Comparison of ENCODE assay signal across 13 cellular contexts in genomic region chr16:71441348-71441781, GRCh38. TPM values are rescaled to one million over a fixed set of nuclear protein-coding genes. Genes with fewer than 3 reads are reported as not detected.
DNase-seq lines count a peak whose midpoint lies in the region; ATAC-seq and TF ChIP-seq lines count a peak whose summit lies in the region.
"Had no signal": no experiment of that assay in that cellular context is flagged by ENCODE, and none has a peak within 500 bp of the region (broad histone marks: within the 10 kb centered on the region; RNA-seq: fewer than 3 reads in every experiment).

No MANE protein-coding gene starts in this region.

- no peak overlapping the region for H3K9ac ChIP-seq in SK-N-SH

- TF ChIP-seq RAD21 in SK-N-SH (IDR thresholded peaks at IDR 0.05; ENCODE audit: low read length), result no peak

- POLR2A ChIA-PET in SK-N-SH (lab: Yijun Ruan, JAX), result no interaction called here

- no peaks in the 10 kb centered on the region for H4K20me1 ChIP-seq in SK-N-SH (ENCODE audit: insufficient read depth)

- peaks cover 3% of the 10 kb centered on the region for H3F3A ChIP-seq in SK-N-SH (replicated peaks; ENCODE audit: insufficient read depth)

- H3K27me3 ChIP-seq in SK-N-SH (ENCODE audit: insufficient read depth), result peaks cover 8% of the 10 kb centered on the region; the same call in 1 of the 2 replicates
- H3K27me3 ChIP-seq in vagina, result no peaks in the 10 kb centered on the region

- no peak overlapping the region for H2AFZ ChIP-seq in SK-N-SH (ENCODE audit: low read depth)

- CTCF ChIA-PET in SK-N-SH (lab: Yijun Ruan, JAX), result no interaction called here

- intact Hi-C loops in vagina (cut with DNase I), result no loop called here

- H3K36me3 ChIP-seq in SK-N-SH (replicated peaks in 1 of 2; ENCODE audit: control insufficient read depth in 1 of 2, insufficient read depth in 2 of 2, low read length in 1 of 2) (no peaks in the 10 kb centered on the region), vagina (no peaks in the 10 kb centered on the region)

- DNase-seq in SK-N-SH, result peak; percentile 54
- peak; percentile 48 to 64 for DNase-seq in activated T-cell treated with anti-CD3 and anti-CD28 coated beads, Interleukin-2, amount 50 U/mL, for 48 hours
- peak; percentile 85 for DNase-seq in iPS-NIHi11 (ENCODE audit: low spot score)
- DNase-seq in stimulated activated CD4-positive, alpha-beta T cell treated with anti-CD3 and anti-CD28 coated beads, Interleukin-4, amount 100 ng/mL, for 48 hours (ENCODE audit: low read depth in 2 of 2), result peak; percentile 21 to 32
- no peak for DNase-seq in vagina (ENCODE audit: extremely low spot score in 2 of 2)
- DNase-seq: left colon, NCI-H748 treated with DMSO at 0.1 percent for 48 hours, small intestine had no signal

- TF ChIP-seq CTCF in SK-N-SH (IDR thresholded peaks at IDR 0.05) (peak; percentile 20), vagina (IDR thresholded peaks at IDR 0.05) (no peak)

- 92% methylated on average over 4 of the region's 39 CpGs for whole genome bisulfite sequencing in SK-N-SH (ENCODE audit: low lambda C conversion rate)

- 0 out of 2 replicates have a peak, but pooled peaks cover 3% of the 10 kb centered on the region for H3K9me3 ChIP-seq in SK-N-SH
- peaks cover 19% of the 10 kb centered on the region for H3K9me3 ChIP-seq in vagina

- TF ChIP-seq POLR2A in vagina (IDR thresholded peaks at IDR 0.05), result no peak

- H3K4me1 ChIP-seq in SK-N-SH (ENCODE audit: control insufficient read depth in 1 of 2, insufficient read depth in 2 of 2, low read depth in 1 of 2, low read length in 1 of 2) (no peaks in the 10 kb centered on the region), vagina (no peaks in the 10 kb centered on the region)

- H3K27ac ChIP-seq in SK-N-SH (ENCODE audit: low read depth in 2 of 2, low read length in 1 of 2) (no peak overlapping the region), vagina (no peak overlapping the region)

- no peak overlapping the region for H3K4me2 ChIP-seq in SK-N-SH

- no peaks in the 10 kb centered on the region for H3K79me2 ChIP-seq in SK-N-SH (ENCODE audit: insufficient read depth)

- TF ChIP-seq EP300 in SK-N-SH (IDR thresholded peaks at IDR 0.05; ENCODE audit: borderline replicate concordance in 1 of 2, low read depth in 1 of 2, low read length in 1 of 2), result no peak

- no peak for ATAC-seq in SK-N-SH treated with all-trans-retinoic acid at 6 μM for 48 hours
- ATAC-seq in HG03175 (IDR thresholded peaks at IDR 0.05; ENCODE audit: unreplicated experiment), result no peak
- ATAC-seq in HG03108 (IDR thresholded peaks at IDR 0.05; ENCODE audit: unreplicated experiment), result no peak
- ATAC-seq: left colon had no signal

- H3K4me3 ChIP-seq in SK-N-SH (ENCODE audit: low read depth in 2 of 2, low read length in 1 of 2) (no peak overlapping the region), vagina (no peak overlapping the region)

- H3K9me2 ChIP-seq in SK-N-SH, result no peaks in the 10 kb centered on the region

TF ChIP-seq in SK-N-SH, 30 proteins besides CTCF, POLR2A, EP300 and RAD21 (continues in another document):
- no peak for TF ChIP-seq MXI1 (IDR thresholded peaks at IDR 0.05; ENCODE audit: low read depth, low read length)
- no peak for TF ChIP-seq CHD2 (IDR thresholded peaks at IDR 0.05; ENCODE audit: low read length, partially characterized antibody)
- no peak for TF ChIP-seq FOXM1 (IDR thresholded peaks at IDR 0.05; ENCODE audit: low read depth)
- TF ChIP-seq IRF3 (IDR thresholded peaks at IDR 0.05; ENCODE audit: low read depth, low read length), result no peak
- no peak for TF ChIP-seq TEAD4 (IDR thresholded peaks at IDR 0.05; ENCODE audit: borderline replicate concordance, insufficient read depth)
- no peak for TF ChIP-seq GATA2 (CRISPR knock-in tag; IDR thresholded peaks at IDR 0.05)
- no peak for TF ChIP-seq EZH2phosphoT487 (IDR thresholded peaks at IDR 0.05; ENCODE audit: borderline replicate concordance, low read depth)

TF ChIP-seq in SK-N-SH treated with all-trans-retinoic acid at 6 μM for 48 hours, 23 proteins besides CTCF, POLR2A, EP300 and RAD21:
- TF ChIP-seq TOX (CRISPR knock-in tag; IDR thresholded peaks at IDR 0.05; ENCODE audit: borderline replicate concordance), result no peak
- no peak for TF ChIP-seq PPARA (CRISPR knock-in tag; IDR thresholded peaks at IDR 0.05; ENCODE audit: borderline replicate concordance)
- TF ChIP-seq ZNF8 (CRISPR knock-in tag; IDR thresholded peaks at IDR 0.05), result no peak
- no peak for TF ChIP-seq GLIS3 (CRISPR knock-in tag; IDR thresholded peaks at IDR 0.05)
- no peak for TF ChIP-seq ZFP30 (CRISPR knock-in tag; IDR thresholded peaks at IDR 0.05)
- TF ChIP-seq CSDC2 (CRISPR knock-in tag; IDR thresholded peaks at IDR 0.05), result no peak
- TF ChIP-seq CREB5 (CRISPR knock-in tag; IDR thresholded peaks at IDR 0.05; ENCODE audit: low read depth), result no peak
- TF ChIP-seq CSRNP3 (CRISPR knock-in tag; IDR thresholded peaks at IDR 0.05), result no peak
- TF ChIP-seq PATZ1 (CRISPR knock-in tag; IDR thresholded peaks at IDR 0.05; ENCODE audit: borderline replicate concordance), result no peak
- no peak for TF ChIP-seq ARNTL (CRISPR knock-in tag; IDR thresholded peaks at IDR 0.05; ENCODE audit: borderline replicate concordance, low read depth)
- no peak for TF ChIP-seq BACH2 (CRISPR knock-in tag; IDR thresholded peaks at IDR 0.05; ENCODE audit: borderline replicate concordance)
- no peak for TF ChIP-seq ZNF70 (CRISPR knock-in tag; IDR thresholded peaks at IDR 0.05)
- TF ChIP-seq POU6F1 (CRISPR knock-in tag; IDR thresholded peaks at IDR 0.05; ENCODE audit: borderline replicate concordance, low read depth), result no peak
- TF ChIP-seq TCF4 (CRISPR knock-in tag; IDR thresholded peaks at IDR 0.05; ENCODE audit: borderline replicate concordance), result no peak
- TF ChIP-seq ZFP3 (CRISPR knock-in tag; IDR thresholded peaks at IDR 0.05), result no peak
- TF ChIP-seq ESRRG (CRISPR knock-in tag; IDR thresholded peaks at IDR 0.05), result no peak

RNA-seq across cellular contexts. Expression of gene TLE7, which starts 0.5 kb away (rescaled TPM):
- polyA plus RNA-seq in SK-N-SH (2012; rRNA removed), result not detected in 2 replicates
- polyA plus RNA-seq in SK-N-SH (2012; cell fraction: cytosol; rRNA removed), result not detected in 2 replicates
- not detected in 2 replicates for polyA plus RNA-seq in SK-N-SH (2012; cell fraction: nucleus; rRNA removed)
- not detected for total RNA-seq in vagina
- total RNA-seq: A172, left colon, temporal lobe had no signal
- polyA plus RNA-seq: small intestine had no signal

RNA-seq across cellular contexts. Expression of gene ZNF23, which starts 20.7 kb away (rescaled TPM):
- polyA plus RNA-seq in SK-N-SH (2012; rRNA removed), result 6.5 and 7.3 TPM in 2 replicates
- 6.8 and 7.7 TPM in 2 replicates for polyA plus RNA-seq in SK-N-SH (2012; cell fraction: cytosol; rRNA removed)
- 16.2 and 19.1 TPM in 2 replicates for polyA plus RNA-seq in SK-N-SH (2012; cell fraction: nucleus; rRNA removed)
- 7.1 TPM for total RNA-seq in vagina

RNA-seq across cellular contexts. Expression of gene ZNF19, which starts 47.8 kb away (rescaled TPM):
- polyA plus RNA-seq in SK-N-SH (2012; rRNA removed), result 1.4 and 2.3 TPM in 2 replicates
- 1.1 and 1.6 TPM in 2 replicates for polyA plus RNA-seq in SK-N-SH (2012; cell fraction: cytosol; rRNA removed)
- 9.9 and 12.9 TPM in 2 replicates for polyA plus RNA-seq in SK-N-SH (2012; cell fraction: nucleus; rRNA removed)
- total RNA-seq in vagina, result 2.2 TPM

Comparison
In these comparisons a context has a peak if more than half of its experiments do, and no peak if none do; other contexts are left out.
1. DNase-seq: peak in SK-N-SH (single experiment), activated T-cell treated with anti-CD3 and anti-CD28 coated beads, Interleukin-2, amount 50 U/mL, for 48 hours (2 of 2), iPS-NIHi11 (single experiment) and stimulated activated CD4-positive, alpha-beta T cell treated with anti-CD3 and anti-CD28 coated beads, Interleukin-4, amount 100 ng/mL, for 48 hours (2 of 2); none in vagina (0 of 2).